1 cellular context compared by ENCODE assay signal in genomic region chr1:154616659-154617345, GRCh38.
TF ChIP-seq lines count a peak whose summit lies in the region.

No MANE protein-coding gene starts in this region.

TF ChIP-seq in K562, 482 proteins besides CTCF, POLR2A, EP300 and RAD21 (continued from another document and continues in another):
- TF ChIP-seq MIER1 (IDR thresholded peaks at IDR 0.05; ENCODE audit: low read depth), result no peak
- TF ChIP-seq HNRNPK (IDR thresholded peaks at IDR 0.05; ENCODE audit: low read depth, low read length, poor library complexity, severe bottlenecking), result no peak
- no peak for TF ChIP-seq NR2F6 (CRISPR knock-in tag; IDR thresholded peaks at IDR 0.05)
- no peak for TF ChIP-seq ARID3A (IDR thresholded peaks at IDR 0.05; ENCODE audit: borderline replicate concordance, low read depth, low read length)
- TF ChIP-seq ZNF75A (CRISPR knock-in tag; IDR thresholded peaks at IDR 0.05), result no peak
- no peak for TF ChIP-seq PPARD (CRISPR knock-in tag; IDR thresholded peaks at IDR 0.05)
- TF ChIP-seq ARID3B (CRISPR knock-in tag; IDR thresholded peaks at IDR 0.05; ENCODE audit: borderline replicate concordance), result no peak
- no peak for TF ChIP-seq EGR1 (conservative IDR thresholded peaks at IDR 0.05)
- TF ChIP-seq ZNF79 (CRISPR knock-in tag; IDR thresholded peaks at IDR 0.05; ENCODE audit: low read depth), result no peak
- no peak for TF ChIP-seq HMG20B (CRISPR knock-in tag; IDR thresholded peaks at IDR 0.05)
- TF ChIP-seq TCF7 (IDR thresholded peaks at IDR 0.05; ENCODE audit: borderline replicate concordance), result no peak
- TF ChIP-seq SAFB (IDR thresholded peaks at IDR 0.05; ENCODE audit: borderline replicate concordance, low read depth, low read length), result no peak
- TF ChIP-seq MAFK (IDR thresholded peaks at IDR 0.05; ENCODE audit: low read length), result peak; percentile 15; the same call in 1 of the 2 replicates
- peak; percentile 42 for TF ChIP-seq CCNT2 (IDR thresholded peaks at IDR 0.05; ENCODE audit: borderline replicate concordance, extremely low read depth, insufficient read length, low read depth, low read length)
- no peak for TF ChIP-seq RHOXF2B (CRISPR knock-in tag; conservative IDR thresholded peaks at IDR 0.05)
- TF ChIP-seq HDAC8 (tag; IDR thresholded peaks at IDR 0.05), result no peak
- no peak for TF ChIP-seq MBD2 (IDR thresholded peaks at IDR 0.05; ENCODE audit: borderline replicate concordance, low read depth)
- TF ChIP-seq BDP1 (IDR thresholded peaks at IDR 0.05; ENCODE audit: insufficient read depth, insufficient read length), result no peak
- TF ChIP-seq ZNF561 (CRISPR knock-in tag; conservative IDR thresholded peaks at IDR 0.05), result no peak
- TF ChIP-seq SFPQ (IDR thresholded peaks at IDR 0.05; ENCODE audit: low read depth, low read length), result no peak
- no peak for TF ChIP-seq CBX2 (IDR thresholded peaks at IDR 0.05; ENCODE audit: insufficient read depth, low read length, poor library complexity, severe bottlenecking)
- TF ChIP-seq HSF4 (CRISPR knock-in tag; IDR thresholded peaks at IDR 0.05; ENCODE audit: borderline replicate concordance), result no peak
- no peak for TF ChIP-seq BCL6 (CRISPR knock-in tag; IDR thresholded peaks at IDR 0.05)
- no peak for TF ChIP-seq POLR2H (tag; IDR thresholded peaks at IDR 0.05; ENCODE audit: low read depth)
- no peak for TF ChIP-seq ZNF253 (CRISPR knock-in tag; conservative IDR thresholded peaks at IDR 0.05)
- no peak for TF ChIP-seq DACH1 (IDR thresholded peaks at IDR 0.05; ENCODE audit: partially characterized antibody)
- TF ChIP-seq PHF21A (IDR thresholded peaks at IDR 0.05; ENCODE audit: borderline replicate concordance, low read depth), result no peak
- TF ChIP-seq GTF3C2 (IDR thresholded peaks at IDR 0.05; ENCODE audit: borderline replicate concordance, extremely low read depth, insufficient read length), result no peak
- no peak for TF ChIP-seq ZNF696 (CRISPR knock-in tag; conservative IDR thresholded peaks at IDR 0.05)
- no peak for TF ChIP-seq ZNF318 (IDR thresholded peaks at IDR 0.05; ENCODE audit: borderline replicate concordance in 1 of 2, low read depth in 1 of 2)
- TF ChIP-seq DNMT1 (IDR thresholded peaks at IDR 0.05), result no peak
- TF ChIP-seq ZNF695 (CRISPR knock-in tag; IDR thresholded peaks at IDR 0.05), result no peak
- no peak for TF ChIP-seq NEUROD1 (IDR thresholded peaks at IDR 0.05; ENCODE audit: borderline replicate concordance, low read depth, low read length, partially characterized antibody)
- TF ChIP-seq ZNF316 (IDR thresholded peaks at IDR 0.05), result no peak
- TF ChIP-seq ZNF212 (CRISPR knock-in tag; IDR thresholded peaks at IDR 0.05), result no peak
- TF ChIP-seq ZBTB17 (CRISPR knock-in tag; IDR thresholded peaks at IDR 0.05), result no peak
- no peak for TF ChIP-seq FOXA3 (CRISPR knock-in tag; conservative IDR thresholded peaks at IDR 0.05 in 1 of 2, IDR thresholded peaks at IDR 0.05 in 1 of 2)
- TF ChIP-seq ZNF77 (CRISPR knock-in tag; IDR thresholded peaks at IDR 0.05), result no peak
- no peak for TF ChIP-seq CEBPG (CRISPR knock-in tag; IDR thresholded peaks at IDR 0.05)
- TF ChIP-seq CEBPG (tag; conservative IDR thresholded peaks at IDR 0.05 in 1 of 2, IDR thresholded peaks at IDR 0.05 in 1 of 2), result no peak
- peak; percentile 55; the same call in 1 of the 2 replicates for TF ChIP-seq ZNF766 (CRISPR knock-in tag; conservative IDR thresholded peaks at IDR 0.05)
- TF ChIP-seq PTTG1 (tag; IDR thresholded peaks at IDR 0.05; ENCODE audit: low read depth), result no peak
- TF ChIP-seq ATF1 (CRISPR knock-in tag; IDR thresholded peaks at IDR 0.05), result no peak
- no peak for TF ChIP-seq ATF1 (tag; IDR thresholded peaks at IDR 0.05)
- TF ChIP-seq POU5F1 (IDR thresholded peaks at IDR 0.05; ENCODE audit: borderline replicate concordance, low read depth, low read length, partially characterized antibody), result no peak
- TF ChIP-seq HLTF (IDR thresholded peaks at IDR 0.05), result no peak
- TF ChIP-seq MITF (IDR thresholded peaks at IDR 0.05), result no peak
- no peak for TF ChIP-seq E2F4 (CRISPR knock-in tag; IDR thresholded peaks at IDR 0.05; ENCODE audit: low read depth)
- no peak for TF ChIP-seq HDAC6 (IDR thresholded peaks at IDR 0.05; ENCODE audit: low read depth, low read length)
- TF ChIP-seq SMARCC2 (IDR thresholded peaks at IDR 0.05; ENCODE audit: low read depth), result no peak
